Comparison of ENCODE assay signal across 1 cellular context in genomic region chr5:139696167-139696893, GRCh38.
TF ChIP-seq lines count a peak whose summit lies in the region.

No MANE protein-coding gene starts in this region.

TF ChIP-seq in HepG2, 621 proteins besides CTCF, POLR2A, EP300 and RAD21 (continued from another document and continues in another):
- TF ChIP-seq SRSF9 (IDR thresholded peaks at IDR 0.05; ENCODE audit: borderline replicate concordance, insufficient read depth, low read depth, low read length, poor library complexity, severe bottlenecking) (no peak), MBD4 (IDR thresholded peaks at IDR 0.05; ENCODE audit: borderline replicate concordance, low read length) (no peak), RFXAP (CRISPR knock-in tag; IDR thresholded peaks at IDR 0.05; ENCODE audit: borderline replicate concordance) (no peak), MATR3 (CRISPR knock-in tag; IDR thresholded peaks at IDR 0.05) (no peak), CEBPG (CRISPR knock-in tag; IDR thresholded peaks at IDR 0.05) (peak; percentile 66), BRD4 (CRISPR knock-in tag; IDR thresholded peaks at IDR 0.05) (0 out of 2 replicates have a peak, but pooled peaks have one; percentile 3), SP4 (CRISPR knock-in tag; IDR thresholded peaks at IDR 0.05) (no peak), RXRB (CRISPR knock-in tag; IDR thresholded peaks at IDR 0.05; ENCODE audit: borderline replicate concordance) (no peak), TBX3 (IDR thresholded peaks at IDR 0.05; ENCODE audit: borderline replicate concordance) (no peak), GATAD2A (CRISPR knock-in tag; IDR thresholded peaks at IDR 0.05) (no peak), SAP130 (CRISPR knock-in tag; IDR thresholded peaks at IDR 0.05; ENCODE audit: low read depth) (no peak), FOSL2 (CRISPR knock-in tag; IDR thresholded peaks at IDR 0.05) (no peak), ZNF850 (CRISPR knock-in tag; conservative IDR thresholded peaks at IDR 0.05) (no peak), NFIC (IDR thresholded peaks at IDR 0.05; ENCODE audit: low read length) (no peak), BHLHE40 (IDR thresholded peaks at IDR 0.05; ENCODE audit: low read length) (no peak), ZNF770 (CRISPR knock-in tag; IDR thresholded peaks at IDR 0.05) (peak; percentile 80), HNF4A (CRISPR knock-in tag; IDR thresholded peaks at IDR 0.05) (peak; percentile 27; the same call in 1 of the 2 replicates), SKI (IDR thresholded peaks at IDR 0.05; ENCODE audit: partially characterized antibody) (no peak), TAF1 (CRISPR knock-in tag; IDR thresholded peaks at IDR 0.05) (no peak), SNAPC5 (CRISPR knock-in tag; IDR thresholded peaks at IDR 0.05; ENCODE audit: borderline replicate concordance) (no peak), RBFOX2 (IDR thresholded peaks at IDR 0.05; ENCODE audit: low read depth, low read length) (no peak), ZFY (CRISPR knock-in tag; IDR thresholded peaks at IDR 0.05) (no peak), ZSCAN30 (CRISPR knock-in tag; IDR thresholded peaks at IDR 0.05) (no peak), ZNF501 (CRISPR knock-in tag; IDR thresholded peaks at IDR 0.05) (peak; percentile 72; the same call in 1 of the 2 replicates), MEIS1 (CRISPR knock-in tag; IDR thresholded peaks at IDR 0.05; ENCODE audit: borderline replicate concordance) (no peak), REPIN1 (CRISPR knock-in tag; IDR thresholded peaks at IDR 0.05; ENCODE audit: borderline replicate concordance, low read depth) (no peak), ZNF878 (CRISPR knock-in tag; IDR thresholded peaks at IDR 0.05) (no peak), ZNF251 (CRISPR knock-in tag; IDR thresholded peaks at IDR 0.05) (no peak), ZBTB2 (CRISPR knock-in tag; IDR thresholded peaks at IDR 0.05; ENCODE audit: low read depth) (no peak), TARDBP (CRISPR knock-in tag; IDR thresholded peaks at IDR 0.05) (0 out of 2 replicates have a peak, but pooled peaks have one; percentile 8), ATF5 (CRISPR knock-in tag; IDR thresholded peaks at IDR 0.05; ENCODE audit: low read depth) (no peak), TP53 (CRISPR knock-in tag; conservative IDR thresholded peaks at IDR 0.05) (no peak)
- TF ChIP-seq, protein P1, sequence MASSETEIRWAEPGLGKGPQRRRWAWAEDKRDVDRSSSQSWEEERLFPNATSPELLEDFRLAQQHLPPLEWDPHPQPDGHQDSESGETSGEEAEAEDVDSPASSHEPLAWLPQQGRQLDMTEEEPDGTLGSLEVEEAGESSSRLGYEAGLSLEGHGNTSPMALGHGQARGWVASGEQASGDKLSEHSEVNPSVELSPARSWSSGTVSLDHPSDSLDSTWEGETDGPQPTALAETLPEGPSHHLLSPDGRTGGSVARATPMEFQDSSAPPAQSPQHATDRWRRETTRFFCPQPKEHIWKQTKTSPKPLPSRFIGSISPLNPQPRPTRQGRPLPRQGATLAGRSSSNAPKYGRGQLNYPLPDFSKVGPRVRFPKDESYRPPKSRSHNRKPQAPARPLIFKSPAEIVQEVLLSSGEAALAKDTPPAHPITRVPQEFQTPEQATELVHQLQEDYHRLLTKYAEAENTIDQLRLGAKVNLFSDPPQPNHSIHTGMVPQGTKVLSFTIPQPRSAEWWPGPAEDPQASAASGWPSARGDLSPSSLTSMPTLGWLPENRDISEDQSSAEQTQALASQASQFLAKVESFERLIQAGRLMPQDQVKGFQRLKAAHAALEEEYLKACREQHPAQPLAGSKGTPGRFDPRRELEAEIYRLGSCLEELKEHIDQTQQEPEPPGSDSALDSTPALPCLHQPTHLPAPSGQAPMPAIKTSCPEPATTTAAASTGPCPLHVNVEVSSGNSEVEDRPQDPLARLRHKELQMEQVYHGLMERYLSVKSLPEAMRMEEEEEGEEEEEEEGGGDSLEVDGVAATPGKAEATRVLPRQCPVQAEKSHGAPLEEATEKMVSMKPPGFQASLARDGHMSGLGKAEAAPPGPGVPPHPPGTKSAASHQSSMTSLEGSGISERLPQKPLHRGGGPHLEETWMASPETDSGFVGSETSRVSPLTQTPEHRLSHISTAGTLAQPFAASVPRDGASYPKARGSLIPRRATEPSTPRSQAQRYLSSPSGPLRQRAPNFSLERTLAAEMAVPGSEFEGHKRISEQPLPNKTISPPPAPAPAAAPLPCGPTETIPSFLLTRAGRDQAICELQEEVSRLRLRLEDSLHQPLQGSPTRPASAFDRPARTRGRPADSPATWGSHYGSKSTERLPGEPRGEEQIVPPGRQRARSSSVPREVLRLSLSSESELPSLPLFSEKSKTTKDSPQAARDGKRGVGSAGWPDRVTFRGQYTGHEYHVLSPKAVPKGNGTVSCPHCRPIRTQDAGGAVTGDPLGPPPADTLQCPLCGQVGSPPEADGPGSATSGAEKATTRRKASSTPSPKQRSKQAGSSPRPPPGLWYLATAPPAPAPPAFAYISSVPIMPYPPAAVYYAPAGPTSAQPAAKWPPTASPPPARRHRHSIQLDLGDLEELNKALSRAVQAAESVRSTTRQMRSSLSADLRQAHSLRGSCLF (CRISPR knock-in tag; IDR thresholded peaks at IDR 0.05; ENCODE audit: borderline replicate concordance): no peak
- TF ChIP-seq, protein P2, sequence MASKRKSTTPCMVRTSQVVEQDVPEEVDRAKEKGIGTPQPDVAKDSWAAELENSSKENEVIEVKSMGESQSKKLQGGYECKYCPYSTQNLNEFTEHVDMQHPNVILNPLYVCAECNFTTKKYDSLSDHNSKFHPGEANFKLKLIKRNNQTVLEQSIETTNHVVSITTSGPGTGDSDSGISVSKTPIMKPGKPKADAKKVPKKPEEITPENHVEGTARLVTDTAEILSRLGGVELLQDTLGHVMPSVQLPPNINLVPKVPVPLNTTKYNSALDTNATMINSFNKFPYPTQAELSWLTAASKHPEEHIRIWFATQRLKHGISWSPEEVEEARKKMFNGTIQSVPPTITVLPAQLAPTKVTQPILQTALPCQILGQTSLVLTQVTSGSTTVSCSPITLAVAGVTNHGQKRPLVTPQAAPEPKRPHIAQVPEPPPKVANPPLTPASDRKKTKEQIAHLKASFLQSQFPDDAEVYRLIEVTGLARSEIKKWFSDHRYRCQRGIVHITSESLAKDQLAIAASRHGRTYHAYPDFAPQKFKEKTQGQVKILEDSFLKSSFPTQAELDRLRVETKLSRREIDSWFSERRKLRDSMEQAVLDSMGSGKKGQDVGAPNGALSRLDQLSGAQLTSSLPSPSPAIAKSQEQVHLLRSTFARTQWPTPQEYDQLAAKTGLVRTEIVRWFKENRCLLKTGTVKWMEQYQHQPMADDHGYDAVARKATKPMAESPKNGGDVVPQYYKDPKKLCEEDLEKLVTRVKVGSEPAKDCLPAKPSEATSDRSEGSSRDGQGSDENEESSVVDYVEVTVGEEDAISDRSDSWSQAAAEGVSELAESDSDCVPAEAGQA (IDR thresholded peaks at IDR 0.05; ENCODE audit: low read depth): no peak
- TF ChIP-seq, protein P2 (CRISPR knock-in tag; IDR thresholded peaks at IDR 0.05; ENCODE audit: borderline replicate concordance): no peak
- TF ChIP-seq, protein P3, sequence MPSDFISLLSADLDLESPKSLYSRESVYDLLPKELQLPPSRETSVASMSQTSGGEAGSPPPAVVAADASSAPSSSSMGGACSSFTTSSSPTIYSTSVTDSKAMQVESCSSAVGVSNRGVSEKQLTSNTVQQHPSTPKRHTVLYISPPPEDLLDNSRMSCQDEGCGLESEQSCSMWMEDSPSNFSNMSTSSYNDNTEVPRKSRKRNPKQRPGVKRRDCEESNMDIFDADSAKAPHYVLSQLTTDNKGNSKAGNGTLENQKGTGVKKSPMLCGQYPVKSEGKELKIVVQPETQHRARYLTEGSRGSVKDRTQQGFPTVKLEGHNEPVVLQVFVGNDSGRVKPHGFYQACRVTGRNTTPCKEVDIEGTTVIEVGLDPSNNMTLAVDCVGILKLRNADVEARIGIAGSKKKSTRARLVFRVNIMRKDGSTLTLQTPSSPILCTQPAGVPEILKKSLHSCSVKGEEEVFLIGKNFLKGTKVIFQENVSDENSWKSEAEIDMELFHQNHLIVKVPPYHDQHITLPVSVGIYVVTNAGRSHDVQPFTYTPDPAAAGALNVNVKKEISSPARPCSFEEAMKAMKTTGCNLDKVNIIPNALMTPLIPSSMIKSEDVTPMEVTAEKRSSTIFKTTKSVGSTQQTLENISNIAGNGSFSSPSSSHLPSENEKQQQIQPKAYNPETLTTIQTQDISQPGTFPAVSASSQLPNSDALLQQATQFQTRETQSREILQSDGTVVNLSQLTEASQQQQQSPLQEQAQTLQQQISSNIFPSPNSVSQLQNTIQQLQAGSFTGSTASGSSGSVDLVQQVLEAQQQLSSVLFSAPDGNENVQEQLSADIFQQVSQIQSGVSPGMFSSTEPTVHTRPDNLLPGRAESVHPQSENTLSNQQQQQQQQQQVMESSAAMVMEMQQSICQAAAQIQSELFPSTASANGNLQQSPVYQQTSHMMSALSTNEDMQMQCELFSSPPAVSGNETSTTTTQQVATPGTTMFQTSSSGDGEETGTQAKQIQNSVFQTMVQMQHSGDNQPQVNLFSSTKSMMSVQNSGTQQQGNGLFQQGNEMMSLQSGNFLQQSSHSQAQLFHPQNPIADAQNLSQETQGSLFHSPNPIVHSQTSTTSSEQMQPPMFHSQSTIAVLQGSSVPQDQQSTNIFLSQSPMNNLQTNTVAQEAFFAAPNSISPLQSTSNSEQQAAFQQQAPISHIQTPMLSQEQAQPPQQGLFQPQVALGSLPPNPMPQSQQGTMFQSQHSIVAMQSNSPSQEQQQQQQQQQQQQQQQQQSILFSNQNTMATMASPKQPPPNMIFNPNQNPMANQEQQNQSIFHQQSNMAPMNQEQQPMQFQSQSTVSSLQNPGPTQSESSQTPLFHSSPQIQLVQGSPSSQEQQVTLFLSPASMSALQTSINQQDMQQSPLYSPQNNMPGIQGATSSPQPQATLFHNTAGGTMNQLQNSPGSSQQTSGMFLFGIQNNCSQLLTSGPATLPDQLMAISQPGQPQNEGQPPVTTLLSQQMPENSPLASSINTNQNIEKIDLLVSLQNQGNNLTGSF (CRISPR knock-in tag; IDR thresholded peaks at IDR 0.05): no peak
- TF ChIP-seq, protein P4, sequence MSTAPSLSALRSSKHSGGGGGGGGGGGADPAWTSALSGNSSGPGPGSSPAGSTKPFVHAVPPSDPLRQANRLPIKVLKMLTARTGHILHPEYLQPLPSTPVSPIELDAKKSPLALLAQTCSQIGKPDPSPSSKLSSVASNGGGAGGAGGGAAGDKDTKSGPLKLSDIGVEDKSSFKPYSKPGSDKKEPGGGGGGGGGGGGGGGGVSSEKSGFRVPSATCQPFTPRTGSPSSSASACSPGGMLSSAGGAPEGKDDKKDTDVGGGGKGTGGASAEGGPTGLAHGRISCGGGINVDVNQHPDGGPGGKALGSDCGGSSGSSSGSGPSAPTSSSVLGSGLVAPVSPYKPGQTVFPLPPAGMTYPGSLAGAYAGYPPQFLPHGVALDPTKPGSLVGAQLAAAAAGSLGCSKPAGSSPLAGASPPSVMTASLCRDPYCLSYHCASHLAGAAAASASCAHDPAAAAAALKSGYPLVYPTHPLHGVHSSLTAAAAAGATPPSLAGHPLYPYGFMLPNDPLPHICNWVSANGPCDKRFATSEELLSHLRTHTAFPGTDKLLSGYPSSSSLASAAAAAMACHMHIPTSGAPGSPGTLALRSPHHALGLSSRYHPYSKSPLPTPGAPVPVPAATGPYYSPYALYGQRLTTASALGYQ (CRISPR knock-in tag; IDR thresholded peaks at IDR 0.05): no peak
